In the genomic region with DNA sequence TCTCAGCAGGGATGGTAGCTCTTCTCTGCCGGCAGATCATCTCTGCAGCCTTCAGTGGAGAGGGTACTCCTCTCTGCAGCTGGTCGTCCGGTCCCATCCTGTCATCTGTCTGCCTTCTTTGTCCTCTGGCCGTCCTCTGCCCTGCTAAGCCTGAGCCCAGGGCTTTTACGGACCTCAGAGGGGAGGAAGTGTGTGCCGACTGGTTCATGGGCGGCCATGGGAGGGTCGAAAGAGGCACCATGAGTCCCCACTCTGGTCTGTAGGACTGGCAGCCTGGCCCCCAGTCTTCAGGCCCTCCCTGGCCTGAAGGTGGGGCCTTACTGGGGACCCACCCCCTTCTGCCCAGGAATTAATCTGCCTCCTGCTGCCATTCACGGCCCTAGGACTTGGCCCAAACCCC, we compare ENCODE assay signal across 27 cellular contexts. TPM values are rescaled to one million over a fixed set of nuclear protein-coding genes. Genes with fewer than 3 reads are reported as not detected.
"Had no signal": no experiment of that assay in that cellular context is flagged by ENCODE, and none has a peak within 500 bp of the region (broad histone marks: within the 10 kb centered on the region; RNA-seq: fewer than 3 reads in every experiment).

No MANE protein-coding gene starts in this region.

- H3K4me3 ChIP-seq: ovary, psoas muscle, right lobe of liver, skin epidermis, smooth muscle cell, spleen, suprapubic skin, testis, tibial artery, transverse colon, upper lobe of right lung, uterus had no signal

- H3K9me3 ChIP-seq: ovary, psoas muscle, suprapubic skin, testis, transverse colon, upper lobe of right lung, uterus had no signal

- DNase-seq: naive thymus-derived CD4-positive, alpha-beta T cell; natural killer cell; occipital lobe; ovary; psoas muscle; right lobe of liver; spleen; stimulated activated CD4-positive, alpha-beta T cell treated with anti-CD3 and anti-CD28 coated beads, Interleukin-12 subunit alpha, Interleukin-12 subunit beta, amount 100 ng/mL, for 4 hours; stimulated activated CD4-positive, alpha-beta T cell treated with anti-CD3 and anti-CD28 coated beads, Interleukin-1b, Interleukin-23, amount 100 ng/mL, for 48 hours; stimulated activated CD4-positive, alpha-beta T cell treated with anti-CD3 and anti-CD28 coated beads, Interleukin-4, amount 100 ng/mL, for 1 hour; stimulated activated CD4-positive, alpha-beta T cell treated with anti-CD3 and anti-CD28 coated beads, Interleukin-4, amount 100 ng/mL, for 4 hours; stimulated activated CD8-positive, alpha-beta memory T cell treated with anti-CD3 and anti-CD28 coated beads, Interleukin-4, amount 100 ng/mL, for 48 hours; stimulated activated naive CD4-positive, alpha-beta T cell; stimulated activated naive CD8-positive, alpha-beta T cell treated with anti-CD3 and anti-CD28 coated beads, Interleukin-15, amount 100 ng/mL, for 72 hours; stimulated activated naive CD8-positive, alpha-beta T cell treated with anti-CD3 and anti-CD28 coated beads, Interleukin-15, Interleukin-2, amounts not matched to agents 100 U/mL and 50 U/mL, for 24 hours; substantia nigra; testis; tibial artery; transverse colon; upper lobe of right lung; uterus had no signal

- H3K27me3 ChIP-seq: ovary, right lobe of liver, spleen, suprapubic skin, testis, tibial artery, transverse colon, upper lobe of right lung, uterus had no signal

- ATAC-seq: naive thymus-derived CD4-positive, alpha-beta T cell; natural killer cell; psoas muscle; right cardiac atrium; right lobe of liver; stimulated activated memory B cell treated with anti-CD40 and anti-IgM and Interleukin-4, amounts not matched to agents 10 μg/mL and 1 μg/mL and 100 μg/mL, for 72 hours; stimulated activated naive CD8-positive, alpha-beta T cell treated with anti-CD3 and anti-CD28 coated beads, Interleukin-15, amount 100 ng/mL, for 72 hours; stimulated activated naive CD8-positive, alpha-beta T cell treated with anti-CD3 and anti-CD28 coated beads, Interleukin-15, Interleukin-2, amounts not matched to agents 100 U/mL and 50 U/mL, for 24 hours; upper lobe of right lung had no signal

- H2AFZ ChIP-seq: parathyroid adenoma had no signal

- H3K36me3 ChIP-seq: ovary, right lobe of liver, upper lobe of right lung, uterus had no signal

- H3K27ac ChIP-seq: ovary, parathyroid adenoma, psoas muscle, right lobe of liver, skin epidermis, spleen, suprapubic skin, testis, tibial artery, transverse colon, upper lobe of right lung, uterus had no signal

- H3K9ac ChIP-seq: parathyroid adenoma had no signal

- H3K4me2 ChIP-seq: smooth muscle cell had no signal

- H3K4me1 ChIP-seq: parathyroid adenoma, right lobe of liver, uterus had no signal

RNA-seq across cellular contexts. Expression of a gene that starts 43.5 kb away (rescaled TPM):
- polyA plus RNA-seq: naive thymus-derived CD4-positive, alpha-beta T cell; right cardiac atrium; smooth muscle cell had no signal
